9 cellular contexts compared by ENCODE assay signal in the genomic region with DNA sequence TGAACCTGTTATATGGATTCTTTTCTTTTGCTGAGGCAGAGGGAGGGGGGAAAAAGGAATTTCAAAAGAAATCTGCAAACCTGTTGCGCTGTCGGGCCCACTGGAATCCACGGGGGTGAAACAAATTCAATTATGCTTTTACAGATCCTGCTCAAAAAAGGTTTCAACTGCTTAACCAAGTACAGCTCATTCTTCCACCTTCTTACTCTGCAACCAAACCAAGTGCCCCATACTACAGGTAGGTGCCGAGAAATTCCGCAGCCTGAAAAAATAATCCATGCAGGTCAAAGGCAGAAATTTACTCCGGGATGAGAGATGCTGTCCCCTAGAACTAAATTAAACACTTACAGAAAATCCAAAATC. TPM values are rescaled to one million over a fixed set of nuclear protein-coding genes. Genes with fewer than 3 reads are reported as not detected.
DNase-seq lines count a peak whose midpoint lies in the region; ATAC-seq and FAIRE-seq lines count a peak whose summit lies in the region.
"Had no signal": no experiment of that assay in that cellular context is flagged by ENCODE, and none has a peak within 500 bp of the region (broad histone marks: within the 10 kb centered on the region; RNA-seq: fewer than 3 reads in every experiment).

No MANE protein-coding gene starts in this region.

- H3K9ac ChIP-seq in iPS-20b (ENCODE audit: low read depth, low read length) = peak overlapping the region; percentile 74

- ATAC-seq in HG03571 (IDR thresholded peaks at IDR 0.05; ENCODE audit: unreplicated experiment) = no peak
- ATAC-seq in HG03135 (IDR thresholded peaks at IDR 0.05; ENCODE audit: unreplicated experiment) = no peak

- H3K9me3 Mint-ChIP-seq in activated CD4-positive, alpha-beta memory T cell treated with anti-CD3 and anti-CD28 coated beads, Interleukin-2, amount 10 ng/mL, durations not matched to agents 7 days and 5 days = no peaks in the 10 kb centered on the region

- H3K4me1 ChIP-seq in iPS-20b (ENCODE audit: insufficient read depth, low read length) (peaks cover 9% of the 10 kb centered on the region; the same call in 1 of the 2 replicates), small intestine (ENCODE audit: control insufficient read depth in 2 of 2, insufficient read depth in 1 of 2, low read depth in 1 of 2, low read length in 1 of 2) (no peaks in the 10 kb centered on the region)

- H3K4me1 Mint-ChIP-seq in activated CD4-positive, alpha-beta memory T cell treated with anti-CD3 and anti-CD28 coated beads, Interleukin-2, amount 10 ng/mL, durations not matched to agents 7 days and 5 days = peaks cover 37% of the 10 kb centered on the region

- POLR2A ChIA-PET in activated CD4-positive, alpha-beta memory T cell treated with anti-CD3 and anti-CD28 coated beads, Interleukin-2, amount 10 ng/mL, durations not matched to agents 7 days and 5 days (lab: Charles Lee) = interaction anchor here (1.1 to 6.1 kb wide), 12 partner anchors 65 to 215 kb away, joined by 3 to 81 read pairs (median 12); partner anchors contain the start of genes SUPT4H1 and TSPOAP1

- H3K27ac ChIP-seq in iPS-20b (ENCODE audit: low read length) (peak overlapping the region; percentile 13), small intestine (ENCODE audit: low read depth in 1 of 2, low read length in 1 of 2) (peak overlapping the region; percentile 74 to 86)

- H3K4me3 ChIP-seq in iPS-20b (ENCODE audit: low read length) = peak overlapping the region; percentile 77
- H3K4me3 ChIP-seq in small intestine (ENCODE audit: low read depth in 1 of 2, low read length in 2 of 2) = peak overlapping the region; percentile 37 to 60

- CTCF ChIA-PET in activated CD4-positive, alpha-beta memory T cell treated with anti-CD3 and anti-CD28 coated beads, Interleukin-2, amount 10 ng/mL, durations not matched to agents 7 days and 5 days (lab: Charles Lee) = interaction anchor here (0.6 to 2.7 kb wide), 31 partner anchors 8 to 245 kb away, joined by 3 to 55 read pairs (median 5); partner anchors contain the start of genes HSF5 and SUPT4H1

- H3K27me3 Mint-ChIP-seq in activated CD4-positive, alpha-beta memory T cell treated with anti-CD3 and anti-CD28 coated beads, Interleukin-2, amount 10 ng/mL, durations not matched to agents 7 days and 5 days = no peaks in the 10 kb centered on the region

- DNase-seq in HTR-8/SVneo (ENCODE audit: insufficient read length, low spot score) (no peak), small intestine (no peak), medulla oblongata (ENCODE audit: extremely low spot score) (no peak)
- no peak for DNase-seq in activated CD4-positive, alpha-beta memory T cell treated with anti-CD3 and anti-CD28 coated beads, Interleukin-2, amount 10 ng/mL, durations not matched to agents 7 days and 5 days
- DNase-seq in activated CD4-positive, alpha-beta T cell treated with anti-CD3 and anti-CD28 coated beads for 4 hours = no peak

- H3K36me3 ChIP-seq in iPS-20b (ENCODE audit: insufficient read depth, low read depth, low read length) (no peaks in the 10 kb centered on the region), small intestine (ENCODE audit: control insufficient read depth in 2 of 2, insufficient read depth in 2 of 2, low read length in 2 of 2) (no peaks in the 10 kb centered on the region)

- peak overlapping the region; percentile 10 for H3K27ac Mint-ChIP-seq in activated CD4-positive, alpha-beta memory T cell treated with anti-CD3 and anti-CD28 coated beads, Interleukin-2, amount 10 ng/mL, durations not matched to agents 7 days and 5 days

- H3K4me3 Mint-ChIP-seq in activated CD4-positive, alpha-beta memory T cell treated with anti-CD3 and anti-CD28 coated beads, Interleukin-2, amount 10 ng/mL, durations not matched to agents 7 days and 5 days = no peak overlapping the region

- FAIRE-seq in HTR-8/SVneo (lab: Jason Lieb, UNC) (peak; percentile 23), small intestine (lab: Jason Lieb, UNC) (no peak)

- WGBS in small intestine, 3 donors = 16 to 43% (median 34%) methylated on average over 6 of the region's 6 CpGs

- H3K27me3 ChIP-seq in iPS-20b (ENCODE audit: insufficient read depth, low read length) (no peaks in the 10 kb centered on the region), small intestine (ENCODE audit: control insufficient read depth in 2 of 2, insufficient read depth in 2 of 2, low read length in 2 of 2) (no peaks in the 10 kb centered on the region)

- H3K36me3 Mint-ChIP-seq in activated CD4-positive, alpha-beta memory T cell treated with anti-CD3 and anti-CD28 coated beads, Interleukin-2, amount 10 ng/mL, durations not matched to agents 7 days and 5 days (ENCODE audit: low read depth) = no peaks in the 10 kb centered on the region

- H3K9me3 ChIP-seq in iPS-20b (ENCODE audit: insufficient read depth, low read depth, low read length) = no peaks in the 10 kb centered on the region
- H3K9me3 ChIP-seq in small intestine (ENCODE audit: control insufficient read depth, low read depth) = no peaks in the 10 kb centered on the region

RNA-seq across cellular contexts. Expression of gene RNF43, which starts 0.4 kb away (rescaled TPM):
- total RNA-seq in activated CD4-positive, alpha-beta memory T cell treated with anti-CD3 and anti-CD28 coated beads, Interleukin-2, amount 10 ng/mL, durations not matched to agents 7 days and 5 days = not detected
- polyA plus RNA-seq in small intestine = 10 to 100 TPM in 1 of 3 donors, 1 to 10 TPM in 2; 3.5 to 25.8 (median 5.6) TPM
- total RNA-seq: NCI-H460 had no signal
